ENCODE assay signal across 1 cellular context in the genomic region with DNA sequence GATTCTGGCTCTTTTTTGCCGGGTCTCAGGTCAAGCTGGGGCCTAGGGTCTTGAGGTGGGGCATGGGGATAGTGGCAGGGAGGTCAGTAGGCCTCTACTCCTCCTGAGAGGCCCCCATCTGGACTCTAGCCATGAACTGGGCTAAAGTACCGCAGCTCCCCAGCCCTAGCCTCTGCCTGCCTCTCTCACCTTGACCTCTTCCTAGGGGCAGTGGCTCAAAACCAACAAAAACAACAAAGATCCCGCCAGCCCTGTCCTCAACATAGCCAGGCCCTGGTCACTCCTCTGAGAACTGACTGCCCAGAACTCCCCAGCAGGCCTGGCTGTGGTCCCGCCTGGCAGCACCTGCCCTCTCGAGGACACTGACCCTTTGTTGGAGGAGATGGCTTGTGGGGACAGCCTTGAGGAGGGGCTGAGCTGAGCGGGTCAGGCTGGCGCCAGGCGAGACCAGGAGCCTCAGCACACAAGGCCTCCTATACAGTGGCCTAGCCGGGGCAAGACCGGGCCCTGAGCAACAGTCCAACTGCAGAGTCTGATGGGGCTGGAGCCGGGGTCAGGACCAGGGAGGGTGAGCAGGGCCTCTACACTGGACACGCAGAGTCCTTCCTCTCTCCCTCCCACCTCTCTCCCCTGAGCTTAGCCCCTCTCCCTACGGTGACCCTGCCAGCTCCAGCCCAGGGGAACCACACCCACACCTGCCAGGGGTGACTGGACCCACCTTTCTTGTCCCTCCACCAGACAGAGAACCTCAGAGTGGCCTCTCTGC.
TF ChIP-seq lines count a peak whose summit lies in the region.

No MANE protein-coding gene starts in this region.

TF ChIP-seq in H1, 55 proteins besides CTCF, POLR2A, EP300 and RAD21:
- TF ChIP-seq TAF1 (IDR thresholded peaks at IDR 0.05; ENCODE audit: low read depth, low read length), result no peak
- TF ChIP-seq, protein P1, sequence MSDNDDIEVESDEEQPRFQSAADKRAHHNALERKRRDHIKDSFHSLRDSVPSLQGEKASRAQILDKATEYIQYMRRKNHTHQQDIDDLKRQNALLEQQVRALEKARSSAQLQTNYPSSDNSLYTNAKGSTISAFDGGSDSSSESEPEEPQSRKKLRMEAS (IDR thresholded peaks at IDR 0.05), result no peak
- no peak for TF ChIP-seq SP2 (IDR thresholded peaks at IDR 0.05; ENCODE audit: low read length)
- no peak for TF ChIP-seq SIX5 (IDR thresholded peaks at IDR 0.05; ENCODE audit: low read depth, low read length)
- TF ChIP-seq CBX8 (IDR thresholded peaks at IDR 0.05; ENCODE audit: borderline replicate concordance, low read depth, low read length), result no peak
- no peak for TF ChIP-seq SAP30 (IDR thresholded peaks at IDR 0.05; ENCODE audit: insufficient read depth, insufficient replicate concordance, low read length)
